8 cellular contexts compared by ENCODE assay signal in the genomic region with DNA sequence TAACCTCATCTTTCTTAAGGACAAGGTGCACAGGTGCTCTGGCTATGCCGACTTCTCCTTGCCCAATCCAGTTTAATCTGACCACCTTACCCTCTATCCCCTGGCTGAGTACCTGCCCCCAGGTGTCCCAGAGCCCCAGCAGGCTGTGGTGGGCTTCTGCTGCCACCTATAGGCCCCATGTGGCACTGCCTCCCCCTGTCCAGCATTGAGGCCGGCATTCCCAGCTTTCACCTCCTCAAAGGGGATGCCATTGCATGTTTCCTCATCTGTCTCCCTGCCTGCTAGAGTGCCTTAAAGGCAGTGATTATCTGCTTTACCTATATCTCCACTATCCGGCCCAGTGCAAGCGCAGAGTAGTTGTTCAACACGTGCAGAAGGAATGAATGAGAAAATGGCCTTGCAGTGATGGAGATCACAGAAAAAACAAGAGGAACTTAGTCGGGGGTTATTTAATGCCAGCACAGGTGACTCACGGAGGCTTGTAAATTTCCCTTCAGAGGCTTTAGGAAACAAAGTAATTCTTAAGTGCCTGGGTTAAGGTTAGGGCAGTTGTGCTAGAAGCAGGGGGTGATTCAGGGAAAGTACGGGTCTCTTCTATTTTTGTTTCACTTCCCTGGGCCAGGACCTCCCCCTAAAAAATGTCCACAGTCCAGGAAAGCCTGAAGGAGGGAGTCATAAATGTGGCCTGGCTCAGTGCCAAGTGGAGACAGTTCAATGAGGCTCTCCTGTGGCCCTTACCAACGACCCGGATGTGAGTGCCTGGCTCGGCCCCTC.
DNase-seq lines count a peak whose midpoint lies in the region; ATAC-seq and TF ChIP-seq lines count a peak whose summit lies in the region.

No MANE protein-coding gene starts in this region.

- H3K4me1 ChIP-seq in HEK293 (ENCODE audit: control insufficient read depth, insufficient read depth, low read length) = no peaks in the 10 kb centered on the region
- peaks cover 0 to 14% (median 0%) of the 10 kb centered on the region in 9 donors for H3K4me1 ChIP-seq in heart right ventricle

- peak; percentile 90 for DNase-seq in EL
- DNase-seq in NCI-H2227 treated with DMSO at 0.1 percent for 48 hours (lab: John Stamatoyannopoulos, UW) = peak; percentile 38
- peak; percentile 25 for DNase-seq in activated T-cell treated with anti-CD3 and anti-CD28 coated beads, Interleukin-2, amount 50 U/mL, for 1 hour
- peak; percentile 22 to 42 for DNase-seq in heart right ventricle
- DNase-seq in sciatic nerve (ENCODE audit: low spot score) = no peak
- DNase-seq in H4 (ENCODE audit: low spot score) = no peak

- H3K36me3 ChIP-seq in HEK293 (ENCODE audit: control insufficient read depth in 2 of 2, insufficient read depth in 1 of 2, low read length in 2 of 2) (no peaks in the 10 kb centered on the region), heart right ventricle (no peaks in the 10 kb centered on the region)

- H3K4me3 ChIP-seq in HEK293 (ENCODE audit: low read depth, low read length) = no peak overlapping the region
- H3K4me3 ChIP-seq in heart right ventricle = no peak overlapping the region

- no peaks in the 10 kb centered on the region for H3K9me3 ChIP-seq in HEK293 (ENCODE audit: control insufficient read depth, insufficient read depth, low read depth, low read length)
- H3K9me3 ChIP-seq in heart right ventricle = no peaks in the 10 kb centered on the region

- TF ChIP-seq CTCF in HEK293 (tag by site-specific recombination; IDR thresholded peaks at IDR 0.05) (peak; percentile 86), heart right ventricle (IDR thresholded peaks at IDR 0.05) (peak; percentile 66 to 89 (median 83))

- intact Hi-C loops in heart right ventricle (cut with DNase I) (loop anchor here in 9 of 10 donors (2.0 to 10.0 kb wide), 7 partner anchors 125 to 495 kb away; no protein-coding TSS in a partner anchor), sciatic nerve (cut with DNase I) (loop anchor here (2.0 kb wide), 1 partner anchor 331 kb away; no protein-coding TSS in a partner anchor)

- POLR2A ChIA-PET in HEK293 (lab: Yijun Ruan, JAX) = interaction anchor here (0.6 kb wide), 1 partner anchor 323 kb away, joined by 4 read pairs; no protein-coding TSS in a partner anchor

- CTCF ChIA-PET in HEK293 (lab: Yijun Ruan, JAX) = interaction anchor here (0.5 to 10.2 kb wide), 36 partner anchors 12 to 1491 kb away, joined by 3 to 179 read pairs (median 5); a partner anchor contains a TSS

- 31 to 42% methylated on average over 11 of the region's 11 CpGs for WGBS in heart right ventricle, 2 donors

- ATAC-seq in heart right ventricle (peak in 7 of 8 donors; percentile 38 to 67 (median 58)), sciatic nerve (peak; percentile 79), HG02840 (IDR thresholded peaks at IDR 0.05; ENCODE audit: low FRiP score, unreplicated experiment) (no peak)

- H3K27ac ChIP-seq in HEK293 (ENCODE audit: extremely low read depth, low read depth, low read length) (no peak overlapping the region), heart right ventricle (no peak overlapping the region)

- H3K27me3 ChIP-seq in heart right ventricle = peaks cover 0 to 4% (median 0%) of the 10 kb centered on the region in 7 donors

TF ChIP-seq in HEK293, 187 proteins besides CTCF, POLR2A, EP300 and RAD21 (continues in another document):
- TF ChIP-seq, protein P1, sequence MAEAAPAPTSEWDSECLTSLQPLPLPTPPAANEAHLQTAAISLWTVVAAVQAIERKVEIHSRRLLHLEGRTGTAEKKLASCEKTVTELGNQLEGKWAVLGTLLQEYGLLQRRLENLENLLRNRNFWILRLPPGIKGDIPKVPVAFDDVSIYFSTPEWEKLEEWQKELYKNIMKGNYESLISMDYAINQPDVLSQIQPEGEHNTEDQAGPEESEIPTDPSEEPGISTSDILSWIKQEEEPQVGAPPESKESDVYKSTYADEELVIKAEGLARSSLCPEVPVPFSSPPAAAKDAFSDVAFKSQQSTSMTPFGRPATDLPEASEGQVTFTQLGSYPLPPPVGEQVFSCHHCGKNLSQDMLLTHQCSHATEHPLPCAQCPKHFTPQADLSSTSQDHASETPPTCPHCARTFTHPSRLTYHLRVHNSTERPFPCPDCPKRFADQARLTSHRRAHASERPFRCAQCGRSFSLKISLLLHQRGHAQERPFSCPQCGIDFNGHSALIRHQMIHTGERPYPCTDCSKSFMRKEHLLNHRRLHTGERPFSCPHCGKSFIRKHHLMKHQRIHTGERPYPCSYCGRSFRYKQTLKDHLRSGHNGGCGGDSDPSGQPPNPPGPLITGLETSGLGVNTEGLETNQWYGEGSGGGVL (tag by site-specific recombination; IDR thresholded peaks at IDR 0.05) = 0 out of 2 replicates have a peak, but pooled peaks have one; percentile 9
- TF ChIP-seq ZNF544 (tag by site-specific recombination; IDR thresholded peaks at IDR 0.05) (peak; percentile 61; the same call in 1 of the 2 replicates), ZNF335 (tag by site-specific recombination; conservative IDR thresholded peaks at IDR 0.05) (peak; percentile 35; the same call in 1 of the 2 replicates), ZNF37A (tag by site-specific recombination; IDR thresholded peaks at IDR 0.05) (0 out of 2 replicates have a peak, but pooled peaks have one; percentile 33), ZNF654 (tag by site-specific recombination; IDR thresholded peaks at IDR 0.05; ENCODE audit: low read depth) (peak; percentile 79), ZNF529 (tag by site-specific recombination; IDR thresholded peaks at IDR 0.05; ENCODE audit: insufficient replicate concordance) (no peak), ZNF768 (tag by site-specific recombination; IDR thresholded peaks at IDR 0.05) (no peak), ZIC2 (tag by site-specific recombination; IDR thresholded peaks at IDR 0.05) (0 out of 2 replicates have a peak, but pooled peaks have one; percentile 12), ZFP37 (tag by site-specific recombination; IDR thresholded peaks at IDR 0.05) (0 out of 2 replicates have a peak, but pooled peaks have one; percentile 60), TRIM28 (IDR thresholded peaks at IDR 0.05; ENCODE audit: borderline replicate concordance, low read length) (no peak), YY2 (tag by site-specific recombination; IDR thresholded peaks at IDR 0.05) (peak; percentile 74), ZNF777 (tag by site-specific recombination; IDR thresholded peaks at IDR 0.05; ENCODE audit: borderline replicate concordance) (no peak)
- TF ChIP-seq, protein P2, sequence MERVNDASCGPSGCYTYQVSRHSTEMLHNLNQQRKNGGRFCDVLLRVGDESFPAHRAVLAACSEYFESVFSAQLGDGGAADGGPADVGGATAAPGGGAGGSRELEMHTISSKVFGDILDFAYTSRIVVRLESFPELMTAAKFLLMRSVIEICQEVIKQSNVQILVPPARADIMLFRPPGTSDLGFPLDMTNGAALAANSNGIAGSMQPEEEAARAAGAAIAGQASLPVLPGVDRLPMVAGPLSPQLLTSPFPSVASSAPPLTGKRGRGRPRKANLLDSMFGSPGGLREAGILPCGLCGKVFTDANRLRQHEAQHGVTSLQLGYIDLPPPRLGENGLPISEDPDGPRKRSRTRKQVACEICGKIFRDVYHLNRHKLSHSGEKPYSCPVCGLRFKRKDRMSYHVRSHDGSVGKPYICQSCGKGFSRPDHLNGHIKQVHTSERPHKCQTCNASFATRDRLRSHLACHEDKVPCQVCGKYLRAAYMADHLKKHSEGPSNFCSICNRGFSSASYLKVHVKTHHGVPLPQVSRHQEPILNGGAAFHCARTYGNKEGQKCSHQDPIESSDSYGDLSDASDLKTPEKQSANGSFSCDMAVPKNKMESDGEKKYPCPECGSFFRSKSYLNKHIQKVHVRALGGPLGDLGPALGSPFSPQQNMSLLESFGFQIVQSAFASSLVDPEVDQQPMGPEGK (tag by site-specific recombination; IDR thresholded peaks at IDR 0.05) = peak; percentile 67
- TF ChIP-seq, protein P3, sequence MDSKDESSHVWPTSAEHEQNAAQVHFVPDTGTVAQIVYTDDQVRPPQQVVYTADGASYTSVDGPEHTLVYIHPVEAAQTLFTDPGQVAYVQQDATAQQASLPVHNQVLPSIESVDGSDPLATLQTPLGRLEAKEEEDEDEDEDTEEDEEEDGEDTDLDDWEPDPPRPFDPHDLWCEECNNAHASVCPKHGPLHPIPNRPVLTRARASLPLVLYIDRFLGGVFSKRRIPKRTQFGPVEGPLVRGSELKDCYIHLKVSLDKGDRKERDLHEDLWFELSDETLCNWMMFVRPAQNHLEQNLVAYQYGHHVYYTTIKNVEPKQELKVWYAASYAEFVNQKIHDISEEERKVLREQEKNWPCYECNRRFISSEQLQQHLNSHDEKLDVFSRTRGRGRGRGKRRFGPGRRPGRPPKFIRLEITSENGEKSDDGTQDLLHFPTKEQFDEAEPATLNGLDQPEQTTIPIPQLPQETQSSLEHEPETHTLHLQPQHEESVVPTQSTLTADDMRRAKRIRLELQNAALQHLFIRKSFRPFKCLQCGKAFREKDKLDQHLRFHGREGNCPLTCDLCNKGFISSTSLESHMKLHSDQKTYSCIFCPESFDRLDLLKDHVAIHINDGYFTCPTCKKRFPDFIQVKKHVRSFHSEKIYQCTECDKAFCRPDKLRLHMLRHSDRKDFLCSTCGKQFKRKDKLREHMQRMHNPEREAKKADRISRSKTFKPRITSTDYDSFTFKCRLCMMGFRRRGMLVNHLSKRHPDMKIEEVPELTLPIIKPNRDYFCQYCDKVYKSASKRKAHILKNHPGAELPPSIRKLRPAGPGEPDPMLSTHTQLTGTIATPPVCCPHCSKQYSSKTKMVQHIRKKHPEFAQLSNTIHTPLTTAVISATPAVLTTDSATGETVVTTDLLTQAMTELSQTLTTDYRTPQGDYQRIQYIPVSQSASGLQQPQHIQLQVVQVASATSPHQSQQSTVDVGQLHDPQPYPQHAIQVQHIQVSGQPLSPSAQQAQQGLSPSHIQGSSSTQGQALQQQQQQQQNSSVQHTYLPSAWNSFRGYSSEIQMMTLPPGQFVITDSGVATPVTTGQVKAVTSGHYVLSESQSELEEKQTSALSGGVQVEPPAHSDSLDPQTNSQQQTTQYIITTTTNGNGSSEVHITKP (tag by site-specific recombination; IDR thresholded peaks at IDR 0.05) = peak; percentile 96

Comparison
In these comparisons a context has a peak if more than half of its experiments do, and no peak if none do; other contexts are left out.
1. DNase-seq: peak in EL (single experiment), NCI-H2227 treated with DMSO at 0.1 percent for 48 hours (single experiment), activated T-cell treated with anti-CD3 and anti-CD28 coated beads, Interleukin-2, amount 50 U/mL, for 1 hour (single experiment) and heart right ventricle (2 of 2); none in sciatic nerve (single experiment) and H4 (single experiment).